ENCODE assay signal across 1 cellular context in the genomic region with DNA sequence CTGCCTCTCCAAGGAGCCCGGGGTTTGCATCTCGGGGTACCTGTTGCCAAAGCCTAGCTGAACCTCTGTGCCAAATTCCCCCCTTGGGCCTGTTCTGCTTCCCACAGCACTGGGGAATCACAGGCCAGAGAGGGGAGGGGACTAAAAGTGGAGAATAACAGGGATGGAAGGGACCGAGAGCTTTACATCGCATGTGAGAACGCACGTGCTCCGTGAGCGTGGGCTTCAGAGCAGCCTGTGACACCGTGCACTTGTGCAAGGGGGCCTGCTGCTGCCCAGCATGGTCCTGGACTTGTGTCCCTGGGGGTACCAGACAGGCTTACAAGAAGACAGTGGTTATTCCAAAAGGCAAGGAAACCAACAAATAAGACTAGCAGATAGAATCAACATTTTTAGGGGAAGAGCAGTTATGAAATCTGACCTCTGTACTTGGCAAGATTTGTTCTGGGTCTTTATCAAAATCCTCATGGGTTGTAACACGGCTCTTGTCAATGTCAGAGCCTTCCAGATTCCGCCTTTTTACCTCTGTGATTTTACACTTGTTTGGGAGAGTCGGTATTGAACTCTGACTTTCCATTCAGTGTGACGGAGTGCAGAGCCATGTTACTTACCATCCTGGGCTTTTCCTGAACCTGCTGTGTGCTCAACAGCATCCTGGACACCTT.
TF ChIP-seq lines count a peak whose summit lies in the region.

No MANE protein-coding gene starts in this region.

TF ChIP-seq in IMR-90, 13 proteins besides CTCF, POLR2A, EP300 and RAD21:
- TF ChIP-seq CEBPB (IDR thresholded peaks at IDR 0.05; ENCODE audit: low read depth, low read length) (no peak), USF2 (IDR thresholded peaks at IDR 0.05; ENCODE audit: low read depth, low read length) (no peak), MAZ (IDR thresholded peaks at IDR 0.05; ENCODE audit: borderline replicate concordance, low read depth, low read length) (no peak), NFE2L2 (IDR thresholded peaks at IDR 0.05; ENCODE audit: low read depth, low read length) (no peak), RCOR1 (IDR thresholded peaks at IDR 0.05; ENCODE audit: insufficient replicate concordance, low read length) (no peak)
